ENCODE assay signal across 1 cellular context in the genomic region with DNA sequence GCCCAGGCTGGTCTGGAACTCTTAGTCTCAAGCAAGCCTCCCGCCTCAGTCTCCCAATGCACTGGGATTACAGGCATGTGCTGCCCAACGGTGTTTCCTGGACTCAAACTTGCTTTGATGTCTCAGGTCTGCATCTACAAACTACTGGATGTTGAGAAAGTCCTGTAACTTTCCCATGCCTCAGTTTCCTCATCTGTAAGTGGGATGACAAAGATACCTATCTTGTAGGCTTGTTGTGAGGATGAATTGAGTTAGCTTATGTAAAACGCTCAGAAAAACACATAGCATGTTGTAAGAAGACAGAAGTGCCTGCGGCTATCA.
TF ChIP-seq lines count a peak whose summit lies in the region.

No MANE protein-coding gene starts in this region.

TF ChIP-seq in HepG2, 621 proteins besides CTCF, POLR2A, EP300 and RAD21 (continued from another document):
- TF ChIP-seq, protein P1, sequence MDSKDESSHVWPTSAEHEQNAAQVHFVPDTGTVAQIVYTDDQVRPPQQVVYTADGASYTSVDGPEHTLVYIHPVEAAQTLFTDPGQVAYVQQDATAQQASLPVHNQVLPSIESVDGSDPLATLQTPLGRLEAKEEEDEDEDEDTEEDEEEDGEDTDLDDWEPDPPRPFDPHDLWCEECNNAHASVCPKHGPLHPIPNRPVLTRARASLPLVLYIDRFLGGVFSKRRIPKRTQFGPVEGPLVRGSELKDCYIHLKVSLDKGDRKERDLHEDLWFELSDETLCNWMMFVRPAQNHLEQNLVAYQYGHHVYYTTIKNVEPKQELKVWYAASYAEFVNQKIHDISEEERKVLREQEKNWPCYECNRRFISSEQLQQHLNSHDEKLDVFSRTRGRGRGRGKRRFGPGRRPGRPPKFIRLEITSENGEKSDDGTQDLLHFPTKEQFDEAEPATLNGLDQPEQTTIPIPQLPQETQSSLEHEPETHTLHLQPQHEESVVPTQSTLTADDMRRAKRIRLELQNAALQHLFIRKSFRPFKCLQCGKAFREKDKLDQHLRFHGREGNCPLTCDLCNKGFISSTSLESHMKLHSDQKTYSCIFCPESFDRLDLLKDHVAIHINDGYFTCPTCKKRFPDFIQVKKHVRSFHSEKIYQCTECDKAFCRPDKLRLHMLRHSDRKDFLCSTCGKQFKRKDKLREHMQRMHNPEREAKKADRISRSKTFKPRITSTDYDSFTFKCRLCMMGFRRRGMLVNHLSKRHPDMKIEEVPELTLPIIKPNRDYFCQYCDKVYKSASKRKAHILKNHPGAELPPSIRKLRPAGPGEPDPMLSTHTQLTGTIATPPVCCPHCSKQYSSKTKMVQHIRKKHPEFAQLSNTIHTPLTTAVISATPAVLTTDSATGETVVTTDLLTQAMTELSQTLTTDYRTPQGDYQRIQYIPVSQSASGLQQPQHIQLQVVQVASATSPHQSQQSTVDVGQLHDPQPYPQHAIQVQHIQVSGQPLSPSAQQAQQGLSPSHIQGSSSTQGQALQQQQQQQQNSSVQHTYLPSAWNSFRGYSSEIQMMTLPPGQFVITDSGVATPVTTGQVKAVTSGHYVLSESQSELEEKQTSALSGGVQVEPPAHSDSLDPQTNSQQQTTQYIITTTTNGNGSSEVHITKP (CRISPR knock-in tag; IDR thresholded peaks at IDR 0.05; ENCODE audit: low read depth): 0 out of 2 replicates have a peak, but pooled peaks have one; percentile 1
- TF ChIP-seq MXI1 (IDR thresholded peaks at IDR 0.05; ENCODE audit: borderline replicate concordance, low read depth, low read length): no peak
- 0 out of 2 replicates have a peak, but pooled peaks have one; percentile 31 for TF ChIP-seq RCOR2 (CRISPR knock-in tag; IDR thresholded peaks at IDR 0.05)
